Comparison of ENCODE assay signal across 29 cellular contexts in the genomic region with DNA sequence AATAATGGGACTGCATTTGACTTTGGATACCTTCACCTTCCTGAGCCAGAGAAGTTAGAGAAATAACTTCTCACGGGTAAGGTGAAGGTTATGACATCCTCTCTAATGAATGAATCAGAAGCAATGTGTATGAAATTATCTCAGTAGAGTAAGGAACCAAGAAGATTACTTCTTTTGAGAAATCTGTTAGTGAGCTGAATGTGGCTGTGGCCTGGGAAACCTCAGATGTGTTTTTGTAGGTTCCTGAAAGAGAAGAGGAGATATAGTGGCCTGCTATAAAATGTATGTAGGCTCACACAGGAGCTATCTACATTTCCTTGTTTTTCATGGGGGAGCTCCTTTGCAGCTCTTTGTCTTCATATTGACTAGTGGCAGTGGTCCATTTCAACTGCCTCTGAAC.
"Had no signal": no experiment of that assay in that cellular context is flagged by ENCODE, and none has a peak within 500 bp of the region (broad histone marks: within the 10 kb centered on the region; RNA-seq: fewer than 3 reads in every experiment).

No MANE protein-coding gene starts in this region.

- H3K4me1 ChIP-seq: adrenal gland, ascending aorta, breast epithelium had no signal

- H3K4me3 ChIP-seq: adrenal gland, ascending aorta, body of pancreas, breast epithelium, cardiac muscle cell had no signal

- DNase-seq: activated effector memory CD4-positive, alpha-beta T cell treated with anti-CD3 and anti-CD28 coated beads, Interleukin-2, amount 50 U/mL, for 16 hours; activated effector memory CD4-positive, alpha-beta T cell treated with Interleukin-2 at 50 U/mL for 16 hours; activated gamma-delta T cell; activated gamma-delta T cell treated with Interleukin-2 at 50 U/mL for 16 hours; activated naive CD4-positive, alpha-beta T cell; activated naive CD4-positive, alpha-beta T cell treated with anti-CD3 and anti-CD28 coated beads for 36 hours; activated naive CD4-positive, alpha-beta T cell treated with anti-CD3 and anti-CD28 coated beads, Interleukin-2, amount 10 ng/mL, durations not matched to agents 7 days and 5 days; activated naive CD4-positive, alpha-beta T cell treated with anti-CD3 and anti-CD28 coated beads, Interleukin-2, amount 50 U/mL, for 16 hours; activated naive CD4-positive, alpha-beta T cell treated with Interleukin-2 at 50 U/mL for 16 hours; activated naive CD8-positive, alpha-beta T cell treated with anti-CD3 and anti-CD28 coated beads for 36 hours; activated naive CD8-positive, alpha-beta T cell treated with anti-CD3 and anti-CD28 coated beads, Interleukin-2, amount 10 ng/mL, durations not matched to agents 7 days and 5 days; activated naive CD8-positive, alpha-beta T cell treated with anti-CD3 and anti-CD28 coated beads, Interleukin-2, amount 50 U/mL, for 24 hours; activated T-cell treated with anti-CD3 and anti-CD28 coated beads, Interleukin-2, amount 50 U/mL, for 1 hour; activated T-cell treated with anti-CD3 and anti-CD28 coated beads, Interleukin-2, amount 50 U/mL, for 24 hours; activated T-cell treated with anti-CD3 and anti-CD28 coated beads, Interleukin-2, amount 50 U/mL, for 4 hours; activated T-cell treated with anti-CD3 and anti-CD28 coated beads, Interleukin-2, amount 50 U/mL, for 48 hours; activated T-cell treated with anti-CD3 and anti-CD28 coated beads, Interleukin-2, amount 50 U/mL, for 72 hours; adrenal gland; amygdala; anterior cingulate cortex; aorta; body of pancreas; brain microvascular endothelial cell; caudate nucleus; central memory CD4-positive, alpha-beta T cell; cerebellar nuclear complex had no signal

- H3K36me3 ChIP-seq: adrenal gland, ascending aorta, brain microvascular endothelial cell, breast epithelium, cardiac muscle cell had no signal

- H3K9me3 ChIP-seq: adrenal gland, ascending aorta, body of pancreas, breast epithelium had no signal

- H3K27me3 ChIP-seq: body of pancreas, brain microvascular endothelial cell, breast epithelium, cardiac muscle cell had no signal

- H3K27ac ChIP-seq: adrenal gland, ascending aorta, body of pancreas, brain microvascular endothelial cell, breast epithelium, cardiac muscle cell had no signal
